16 cellular contexts compared by ENCODE assay signal in genomic region chr18:3654442-3655253, GRCh38.
DNase-seq lines count a peak whose midpoint lies in the region; ATAC-seq and TF ChIP-seq lines count a peak whose summit lies in the region.
"Had no signal": no experiment of that assay in that cellular context is flagged by ENCODE, and none has a peak within 500 bp of the region (broad histone marks: within the 10 kb centered on the region; RNA-seq: fewer than 3 reads in every experiment).

No MANE protein-coding gene starts in this region.

- H3K27ac Mint-ChIP-seq in activated naive CD4-positive, alpha-beta T cell treated with anti-CD3 and anti-CD28 coated beads, Interleukin-2, amount 50 U/mL, for 72 hours, result peak overlapping the region; percentile 0 to 38
- no peak overlapping the region for H3K27ac Mint-ChIP-seq in endodermal cell

- H3K36me3 ChIP-seq in SJSA1 (no peaks in the 10 kb centered on the region), endodermal cell (ENCODE audit: control insufficient read depth, insufficient read depth, low read length) (no peaks in the 10 kb centered on the region), spleen (no peaks in the 10 kb centered on the region), Peyer's patch (no peaks in the 10 kb centered on the region)
- H3K36me3 ChIP-seq: lower lobe of right lung had no signal

- H3K36me3 Mint-ChIP-seq in activated naive CD4-positive, alpha-beta T cell treated with anti-CD3 and anti-CD28 coated beads, Interleukin-2, amount 50 U/mL, for 72 hours, result peaks cover 0 to 13% of the 10 kb centered on the region in 2 donors
- H3K36me3 Mint-ChIP-seq in endodermal cell (ENCODE audit: low read depth), result no peaks in the 10 kb centered on the region

- 90 to 92% methylated on average over 6 to 11 of the region's 11 CpGs for WGBS in endodermal cell (ENCODE audit: insufficient coverage in 1 of 2, insufficient read length in 1 of 2), 2 experiments
- 76 to 87% (median 80%) methylated on average over 11 of the region's 11 CpGs for WGBS in spleen, 5 donors

- H3K4me3 ChIP-seq in SJSA1, result no peak overlapping the region
- no peak overlapping the region for H3K4me3 ChIP-seq in endodermal cell (ENCODE audit: low read length)
- H3K4me3 ChIP-seq in spleen, result no peak overlapping the region
- no peak overlapping the region for H3K4me3 ChIP-seq in Peyer's patch
- H3K4me3 ChIP-seq: lower lobe of right lung had no signal

- DNase-seq in activated naive CD4-positive, alpha-beta T cell treated with anti-CD3 and anti-CD28 coated beads, Interleukin-2, amount 50 U/mL, for 72 hours (ENCODE audit: low spot score in 2 of 2), result no peak
- DNase-seq in activated naive CD4-positive, alpha-beta T cell treated with anti-CD3 and anti-CD28 coated beads, Interleukin-2, amount 50 U/mL, for 16 hours, result no peak
- DNase-seq in SJSA1 (ENCODE audit: low read depth in 1 of 2, low spot score in 2 of 2), result no peak
- peak; percentile 41 for DNase-seq in endodermal cell
- DNase-seq in spleen, result no peak
- no peak for DNase-seq in Peyer's patch
- DNase-seq: activated CD4-positive, alpha-beta T cell treated with anti-CD3 and anti-CD28 coated beads for 48 hours; DMS153; effector memory CD8-positive, alpha-beta T cell; foreskin melanocyte; GOT3; KG1; lower lobe of right lung; NCI-H1105 had no signal

- H3K27me3 Mint-ChIP-seq in endodermal cell (ENCODE audit: insufficient read depth), result peaks cover 2% of the 10 kb centered on the region
- H3K27me3 Mint-ChIP-seq: effector memory CD8-positive, alpha-beta T cell had no signal

- TF ChIP-seq POLR2A in spleen (IDR thresholded peaks at IDR 0.05), result no peak
- TF ChIP-seq POLR2A in Peyer's patch (IDR thresholded peaks at IDR 0.05), result no peak

- H3K27me3 ChIP-seq in SJSA1 (replicated peaks) (no peaks in the 10 kb centered on the region), endodermal cell (ENCODE audit: control insufficient read depth, insufficient read depth, low read length, poor library complexity, severe bottlenecking) (no peaks in the 10 kb centered on the region), spleen (replicated peaks in 1 of 7) (no peaks in the 10 kb centered on the region), Peyer's patch (no peaks in the 10 kb centered on the region)

- H3K9me3 Mint-ChIP-seq in activated naive CD4-positive, alpha-beta T cell treated with anti-CD3 and anti-CD28 coated beads, Interleukin-2, amount 50 U/mL, for 72 hours, result peaks cover 0 to 13% of the 10 kb centered on the region in 2 donors
- H3K9me3 Mint-ChIP-seq in endodermal cell, result no peaks in the 10 kb centered on the region
- H3K9me3 Mint-ChIP-seq: effector memory CD8-positive, alpha-beta T cell had no signal

- no peak for TF ChIP-seq CTCF in endodermal cell (conservative IDR thresholded peaks at IDR 0.05)
- no peak for TF ChIP-seq CTCF in spleen (IDR thresholded peaks at IDR 0.05 in 8 of 11, conservative IDR thresholded peaks at IDR 0.05 in 3 of 11)
- no peak for TF ChIP-seq CTCF in Peyer's patch (IDR thresholded peaks at IDR 0.05)

- H3K9me3 ChIP-seq in SJSA1 (replicated peaks), result no peaks in the 10 kb centered on the region
- H3K9me3 ChIP-seq in endodermal cell (ENCODE audit: control insufficient read depth, low read length), result no peaks in the 10 kb centered on the region
- no peaks in the 10 kb centered on the region for H3K9me3 ChIP-seq in spleen
- no peaks in the 10 kb centered on the region for H3K9me3 ChIP-seq in Peyer's patch
- H3K9me3 ChIP-seq: lower lobe of right lung had no signal

- H3K4me3 Mint-ChIP-seq in endodermal cell, result no peak overlapping the region
- H3K4me3 Mint-ChIP-seq: effector memory CD8-positive, alpha-beta T cell had no signal

- H3K4me1 ChIP-seq in SJSA1 (replicated peaks), result peaks cover 49% of the 10 kb centered on the region
- peaks cover 16% of the 10 kb centered on the region for H3K4me1 ChIP-seq in endodermal cell (ENCODE audit: control insufficient read depth, insufficient read depth, low read length)
- peaks cover 0 to 22% (median 0%) of the 10 kb centered on the region in 6 donors for H3K4me1 ChIP-seq in spleen
- peaks cover 0 to 13% (median 1%) of the 10 kb centered on the region in 4 donors for H3K4me1 ChIP-seq in Peyer's patch

- H3K9ac ChIP-seq in endodermal cell (ENCODE audit: extremely low read depth, low read length, poor library complexity, severe bottlenecking), result no peak overlapping the region

- H3K27ac ChIP-seq in SJSA1 (peak overlapping the region; percentile 91; the same call in 1 of the 2 replicates), endodermal cell (ENCODE audit: low read depth, low read length) (no peak overlapping the region), spleen (peak overlapping the region in 5 of 8 donors; percentile 17 to 68 (median 54)), Peyer's patch (peak overlapping the region in 1 of 4 donors; percentile 16)
- H3K27ac ChIP-seq: lower lobe of right lung had no signal

- intact Hi-C loops in spleen (cut with DNase I; ENCODE audit: low total_unique reads), result no loop called here

- H3K4me1 Mint-ChIP-seq in endodermal cell, result peaks cover 35% of the 10 kb centered on the region

- ATAC-seq in activated naive CD4-positive, alpha-beta T cell treated with anti-CD3 and anti-CD28 coated beads, Interleukin-2, amount 50 U/mL, for 72 hours, result no peak
- ATAC-seq in GM21786 (IDR thresholded peaks at IDR 0.05; ENCODE audit: unreplicated experiment), result no peak
- ATAC-seq in HG02610 (IDR thresholded peaks at IDR 0.05; ENCODE audit: unreplicated experiment), result no peak
- ATAC-seq: effector memory CD8-positive, alpha-beta T cell had no signal
